8 cellular contexts compared by ENCODE assay signal in genomic region chr12:14948672-14949071, GRCh38. TPM values are rescaled to one million over a fixed set of nuclear protein-coding genes. Genes with fewer than 3 reads are reported as not detected.
A peak's percentile ranks its signal among the peaks of the same experiment; 100 is the strongest.
DNase-seq lines count a peak whose midpoint lies in the region; ATAC-seq and TF ChIP-seq lines count a peak whose summit lies in the region.

No MANE protein-coding gene starts in this region.

- no peaks in the 10 kb centered on the region for H3K9me3 ChIP-seq in HUES48 (ENCODE audit: control insufficient read depth, insufficient read depth, low read length)
- no peaks in the 10 kb centered on the region for H3K9me3 ChIP-seq in effector memory CD4-positive, alpha-beta T cell (ENCODE audit: control insufficient read depth, low read length)

- H3K27me3 Mint-ChIP-seq in mesothelial cell of epicardium (ENCODE audit: low read depth), result no peaks in the 10 kb centered on the region
- peaks cover 3% of the 10 kb centered on the region for H3K27me3 Mint-ChIP-seq in type B pancreatic cell

- H3K27me3 ChIP-seq in HUES48 (ENCODE audit: control insufficient read depth, insufficient read depth, low read length), result no peaks in the 10 kb centered on the region
- no peaks in the 10 kb centered on the region for H3K27me3 ChIP-seq in effector memory CD4-positive, alpha-beta T cell (replicated peaks; ENCODE audit: control insufficient read depth, insufficient read depth, low read length, poor library complexity, severe bottlenecking)

- DNase-seq in GM10266 (ENCODE audit: extremely low spot score) (peak; percentile 67), T-helper 22 cell (ENCODE audit: low read depth) (peak; percentile 54), mesothelial cell of epicardium (ENCODE audit: low spot score in 2 of 2, unreplicated experiment in 2 of 2) (no peak), type B pancreatic cell (ENCODE audit: extremely low spot score, unreplicated experiment) (no peak), NCI-H345 (lab: John Stamatoyannopoulos, UW) (no peak)
- peak; percentile 26 to 51 (median 47) for DNase-seq in effector memory CD4-positive, alpha-beta T cell

- peak overlapping the region; percentile 29; the same call in 1 of the 2 replicates for H3K9ac ChIP-seq in HUES48 (ENCODE audit: low read depth, low read length)

- peaks cover 18% of the 10 kb centered on the region for H3K4me1 ChIP-seq in HUES48 (ENCODE audit: control insufficient read depth, insufficient read depth, low read length)
- peaks cover 60% of the 10 kb centered on the region for H3K4me1 ChIP-seq in effector memory CD4-positive, alpha-beta T cell (ENCODE audit: control insufficient read depth, insufficient read depth, low read length, poor library complexity, severe bottlenecking)

- H3K36me3 ChIP-seq in HUES48 (ENCODE audit: control insufficient read depth, insufficient read depth, low read length), result no peaks in the 10 kb centered on the region
- H3K36me3 ChIP-seq in effector memory CD4-positive, alpha-beta T cell (ENCODE audit: control insufficient read depth, insufficient read depth, low read length), result peaks cover 60% of the 10 kb centered on the region

- H3K4me3 Mint-ChIP-seq in mesothelial cell of epicardium (peak overlapping the region; percentile 28), type B pancreatic cell (peak overlapping the region; percentile 49)

- H3K36me3 Mint-ChIP-seq in mesothelial cell of epicardium (peaks cover 3% of the 10 kb centered on the region), type B pancreatic cell (peaks cover 31% of the 10 kb centered on the region)

- peak; percentile 93 for ATAC-seq in GM21515 (IDR thresholded peaks at IDR 0.05; ENCODE audit: unreplicated experiment)

- H3K27ac Mint-ChIP-seq in mesothelial cell of epicardium, result peak overlapping the region; percentile 98
- peak overlapping the region; percentile 83 for H3K27ac Mint-ChIP-seq in type B pancreatic cell

- no peak for TF ChIP-seq CTCF in GM10266 (IDR thresholded peaks at IDR 0.05; ENCODE audit: control insufficient read depth, insufficient read depth, low read depth, missing control alignments)
- no peak for TF ChIP-seq CTCF in mesothelial cell of epicardium (IDR thresholded peaks at IDR 0.05; ENCODE audit: unreplicated experiment)
- TF ChIP-seq CTCF in type B pancreatic cell (conservative IDR thresholded peaks at IDR 0.05), result no peak

- H3K9me3 Mint-ChIP-seq in mesothelial cell of epicardium (no peaks in the 10 kb centered on the region), type B pancreatic cell (peaks cover 9% of the 10 kb centered on the region)

- peak overlapping the region; percentile 72 for H3K27ac ChIP-seq in HUES48 (ENCODE audit: low read depth, low read length)
- H3K27ac ChIP-seq in effector memory CD4-positive, alpha-beta T cell (ENCODE audit: insufficient read depth, low read length, poor library complexity, severe bottlenecking), result peak overlapping the region; percentile 90

- H3K4me1 Mint-ChIP-seq in mesothelial cell of epicardium, result peaks cover 57% of the 10 kb centered on the region
- peaks cover 24% of the 10 kb centered on the region for H3K4me1 Mint-ChIP-seq in type B pancreatic cell (ENCODE audit: unreplicated experiment)

- no peak overlapping the region for H3K4me3 ChIP-seq in HUES48 (ENCODE audit: low read depth, low read length)
- peak overlapping the region; percentile 36 for H3K4me3 ChIP-seq in effector memory CD4-positive, alpha-beta T cell (ENCODE audit: insufficient read depth, low read depth, low read length, poor library complexity, severe bottlenecking)

RNA-seq across cellular contexts. Expression of gene ERP27, which starts 10.3 kb away (rescaled TPM):
- 55.2 to 60.4 TPM (median 58.1 TPM) in 3 replicates for total RNA-seq in mesothelial cell of epicardium
- total RNA-seq in type B pancreatic cell (ENCODE audit: low replicate concordance), result 12.4 and 42.3 TPM in 2 replicates

RNA-seq across cellular contexts. Expression of gene ARHGDIB, which starts 12.7 kb away (rescaled TPM):
- total RNA-seq in mesothelial cell of epicardium (26.2 to 30.1 TPM (median 28.5 TPM) in 3 replicates), type B pancreatic cell (ENCODE audit: low replicate concordance) (17.0 and 60.8 TPM in 2 replicates)

RNA-seq across cellular contexts. Expression of gene PDE6H, which starts 24.2 kb away (rescaled TPM):
- not detected in 3 replicates for total RNA-seq in mesothelial cell of epicardium
- not detected in 2 replicates for total RNA-seq in type B pancreatic cell (ENCODE audit: low replicate concordance)

Comparison
In these comparisons a context has a peak if more than half of its experiments do, and no peak if none do; other contexts are left out.
1. DNase-seq: peak in GM10266 (single experiment), T-helper 22 cell (single experiment) and effector memory CD4-positive, alpha-beta T cell (3 of 3); none in mesothelial cell of epicardium (0 of 2), type B pancreatic cell (single experiment) and NCI-H345 (single experiment).